In the genomic region with DNA sequence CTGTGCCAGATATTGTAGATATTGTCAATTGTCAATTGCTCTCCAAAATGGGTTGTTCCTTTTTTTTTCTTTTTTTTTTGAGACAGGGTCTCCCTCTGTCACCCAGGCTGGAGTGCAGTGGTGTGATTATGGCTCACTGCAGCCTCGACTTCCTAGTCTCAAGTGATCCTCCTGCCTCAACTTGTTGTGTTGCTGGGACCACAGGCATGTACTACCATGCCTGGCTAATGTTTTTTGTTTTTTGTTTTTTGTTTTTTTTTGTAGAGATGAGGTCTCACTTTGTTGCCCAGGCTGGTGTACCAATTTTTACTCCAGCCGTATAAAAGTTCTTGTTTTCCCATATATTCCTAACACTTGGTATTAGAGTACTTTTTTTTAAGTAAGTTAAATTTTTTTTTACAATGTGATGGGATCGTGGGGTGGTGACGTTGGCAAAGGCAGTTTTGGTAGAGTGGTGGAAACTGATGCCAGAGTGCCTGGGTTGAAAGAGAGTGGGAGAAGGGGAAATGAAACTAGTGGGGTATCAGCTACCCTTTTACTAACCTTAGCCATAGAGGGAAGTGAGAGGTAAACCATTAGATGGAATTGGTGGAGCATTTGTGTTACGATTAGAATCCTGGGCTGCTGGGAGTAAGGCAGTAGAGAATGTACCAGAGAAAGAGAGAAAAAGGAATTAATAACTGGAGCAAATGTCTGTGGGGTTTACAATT, we compare ENCODE assay signal across 10 cellular contexts. TPM values are rescaled to one million over a fixed set of nuclear protein-coding genes. Genes with fewer than 3 reads are reported as not detected.
A peak's percentile ranks its signal among the peaks of the same experiment; 100 is the strongest.
DNase-seq lines count a peak whose midpoint lies in the region; ATAC-seq, FAIRE-seq and TF ChIP-seq lines count a peak whose summit lies in the region.
"Had no signal": no experiment of that assay in that cellular context is flagged by ENCODE, and none has a peak within 500 bp of the region (broad histone marks: within the 10 kb centered on the region; RNA-seq: fewer than 3 reads in every experiment).

No MANE protein-coding gene starts in this region.

- dilution Hi-C loops in keratinocyte (cut with MboI; ENCODE audit: extremely low pct_ligation_motif_present, low sequenced_read_pairs) = no loop called here

- no peaks in the 10 kb centered on the region for H3K9me1 ChIP-seq in keratinocyte (ENCODE audit: control insufficient read depth, extremely low read depth, insufficient read depth, low read length)

- H3K9me3 ChIP-seq in keratinocyte (ENCODE audit: control insufficient read depth, low read depth, low read length) (no peaks in the 10 kb centered on the region), body of pancreas (no peaks in the 10 kb centered on the region), spleen (no peaks in the 10 kb centered on the region)

- WGBS in body of pancreas, 2 donors = 69 to 70% methylated on average over 5 of the region's 5 CpGs
- WGBS in spleen, 5 donors = 65 to 81% (median 71%) methylated on average over 5 of the region's 5 CpGs

- H2AFZ ChIP-seq in keratinocyte (ENCODE audit: control insufficient read depth, low read length) = peak overlapping the region; percentile 40
- H2AFZ ChIP-seq: parathyroid adenoma had no signal

- H3K79me2 ChIP-seq in keratinocyte (ENCODE audit: control insufficient read depth, insufficient read depth, low read length) = no peaks in the 10 kb centered on the region
- H3K79me2 ChIP-seq: parathyroid adenoma had no signal

- H3K27me3 ChIP-seq in keratinocyte (ENCODE audit: control insufficient read depth, extremely low read depth, insufficient read depth, low read length) = no peaks in the 10 kb centered on the region
- no peaks in the 10 kb centered on the region for H3K27me3 ChIP-seq in body of pancreas
- no peaks in the 10 kb centered on the region for H3K27me3 ChIP-seq in spleen (replicated peaks in 1 of 7)

- H3K36me3 ChIP-seq in keratinocyte (ENCODE audit: control insufficient read depth in 2 of 2, extremely low read depth in 1 of 2, insufficient read depth in 2 of 2, low read length in 2 of 2) = no peaks in the 10 kb centered on the region
- no peaks in the 10 kb centered on the region for H3K36me3 ChIP-seq in body of pancreas (replicated peaks in 1 of 2; ENCODE audit: insufficient read depth in 1 of 2, low read depth in 2 of 2)
- no peaks in the 10 kb centered on the region for H3K36me3 ChIP-seq in spleen

- H3K27ac ChIP-seq in keratinocyte (ENCODE audit: control insufficient read depth, insufficient read depth, low read length) (peak overlapping the region; percentile 55), body of pancreas (no peak overlapping the region), spleen (no peak overlapping the region)
- H3K27ac ChIP-seq: parathyroid adenoma had no signal

- DNase-seq in keratinocyte (ENCODE audit: low read depth, low spot score) (no peak), NCI-H146 treated with DMSO at 0.1 percent for 48 hours (lab: John Stamatoyannopoulos, UW; ENCODE audit: unreplicated experiment) (no peak), body of pancreas (no peak), GM19240 (ENCODE audit: insufficient read length, low spot score) (no peak), spleen (no peak)

- TF ChIP-seq CTCF in keratinocyte (optimal IDR thresholded peaks at IDR 0.05 in 1 of 3, IDR thresholded peaks at IDR 0.05 in 1 of 3, conservative IDR thresholded peaks at IDR 0.05 in 1 of 3; ENCODE audit: extremely low read depth in 1 of 3, insufficient read depth in 2 of 3, low read length in 3 of 3) (no peak), body of pancreas (IDR thresholded peaks at IDR 0.05) (no peak), spleen (IDR thresholded peaks at IDR 0.05 in 8 of 11, conservative IDR thresholded peaks at IDR 0.05 in 3 of 11) (no peak)

- TF ChIP-seq POLR2A in body of pancreas (IDR thresholded peaks at IDR 0.05) (no peak), spleen (IDR thresholded peaks at IDR 0.05) (no peak)

- H3K4me3 ChIP-seq in keratinocyte (ENCODE audit: control insufficient read depth in 2 of 3, extremely low read depth in 1 of 3, insufficient read depth in 2 of 3, low read depth in 1 of 3, low read length in 3 of 3) = no peak overlapping the region
- no peak overlapping the region for H3K4me3 ChIP-seq in body of pancreas
- no peak overlapping the region for H3K4me3 ChIP-seq in spleen

- FAIRE-seq in keratinocyte (lab: Jason Lieb, UNC) = no peak
- FAIRE-seq: endometrium had no signal

- peak overlapping the region; percentile 8 for H3K4me2 ChIP-seq in keratinocyte (ENCODE audit: control insufficient read depth, extremely low read depth, insufficient read depth, low read depth, low read length)

- ATAC-seq in GM18907 (IDR thresholded peaks at IDR 0.05; ENCODE audit: unreplicated experiment) (peak; percentile 88), HG02588 (IDR thresholded peaks at IDR 0.05; ENCODE audit: unreplicated experiment) (peak; percentile 93), HG03520 (IDR thresholded peaks at IDR 0.05; ENCODE audit: unreplicated experiment) (peak; percentile 80), body of pancreas (no peak)

- H3K9ac ChIP-seq in keratinocyte (ENCODE audit: control insufficient read depth, extremely low read depth, insufficient read depth, low read length) = no peak overlapping the region
- H3K9ac ChIP-seq: parathyroid adenoma had no signal

- H4K20me1 ChIP-seq in keratinocyte (ENCODE audit: control insufficient read depth, extremely low read depth, insufficient read depth, low read length) = no peaks in the 10 kb centered on the region

- intact Hi-C loops in body of pancreas (cut with DNase I) (no loop called here), spleen (cut with DNase I; ENCODE audit: low total_unique reads) (no loop called here)

- peaks cover 24% of the 10 kb centered on the region for H3K4me1 ChIP-seq in keratinocyte (ENCODE audit: control insufficient read depth, extremely low read depth, insufficient read depth, low read length)
- H3K4me1 ChIP-seq in body of pancreas = no peaks in the 10 kb centered on the region
- peaks cover 0 to 18% (median 9%) of the 10 kb centered on the region in 6 donors for H3K4me1 ChIP-seq in spleen
- H3K4me1 ChIP-seq: parathyroid adenoma had no signal

RNA-seq across cellular contexts. Expression of gene CFAP54, which starts 33.0 kb away (rescaled TPM):
- polyA plus RNA-seq in keratinocyte (0.46 to 1.2 TPM (median 0.77 TPM) in 3 replicates), spleen (under 1 TPM; 0.09 to 0.59 (median 0.42) TPM)
- polyA plus RNA-seq in keratinocyte (2011; ENCODE audit: low read depth) = 0.35 TPM
- polyA plus RNA-seq in keratinocyte (2011; cell fraction: cytosol; rRNA removed) = 0.21 and 0.35 TPM in 2 replicates
- polyA plus RNA-seq in keratinocyte (2011; cell fraction: nucleus; rRNA removed) = 0.84 and 1.1 TPM in 2 replicates
- polyA plus RNA-seq in keratinocyte (2012; ENCODE audit: low replicate concordance) = 0.89 TPM in 1 of 2 replicates, not detected in the other
- polyA minus RNA-seq in keratinocyte = 0.79 to 4.8 TPM (median 4.4 TPM) in 3 replicates
- 1.3 TPM for polyA minus RNA-seq in keratinocyte (2011; cell fraction: cytosol; rRNA and poly(A)+ RNA removed)
- polyA minus RNA-seq in keratinocyte (2011; cell fraction: nucleus; rRNA and poly(A)+ RNA removed) = 1.1 and 3.5 TPM in 2 replicates
- total RNA-seq in body of pancreas (under 1 TPM in 1 of 2 donors, not detected in 1; 0.52 TPM), spleen (1 to 10 TPM; 1.1 to 3.6 (median 2.7) TPM)

RNA-seq across cellular contexts. Expression of gene CDK17, which starts 56.2 kb away (rescaled TPM):
- 19.9 to 33.0 TPM (median 30.1 TPM) in 3 replicates for polyA plus RNA-seq in keratinocyte
- polyA plus RNA-seq in keratinocyte (2011; ENCODE audit: low read depth) = 12.3 TPM
- polyA plus RNA-seq in keratinocyte (2011; cell fraction: cytosol; rRNA removed) = 11.9 and 32.5 TPM in 2 replicates
- polyA plus RNA-seq in keratinocyte (2011; cell fraction: nucleus; rRNA removed) = 43.8 and 49.5 TPM in 2 replicates
- 12.8 and 22.9 TPM in 2 replicates for polyA plus RNA-seq in keratinocyte (2012; ENCODE audit: low replicate concordance)
- 9.7 to 82.1 TPM (median 49.8 TPM) in 3 replicates for polyA minus RNA-seq in keratinocyte
- polyA minus RNA-seq in keratinocyte (2011; cell fraction: cytosol; rRNA and poly(A)+ RNA removed) = 42.0 TPM
- polyA minus RNA-seq in keratinocyte (2011; cell fraction: nucleus; rRNA and poly(A)+ RNA removed) = 66.5 and 134 TPM in 2 replicates
- total RNA-seq in body of pancreas = 10 to 100 TPM; 17.5 to 29.8 TPM
- total RNA-seq in spleen = 100 to 1,000 TPM in 1 of 7 donors, 10 to 100 TPM in 6; 56.6 to 108 (median 71.6) TPM
- polyA plus RNA-seq in spleen = 10 to 100 TPM; 12.9 to 18.0 (median 15.8) TPM
